In genomic region chr18:78362198-78362597, GRCh38 we compare ENCODE assay signal across 8 cellular contexts.
"Had no signal": no experiment of that assay in that cellular context is flagged by ENCODE, and none has a peak within 500 bp of the region (broad histone marks: within the 10 kb centered on the region; RNA-seq: fewer than 3 reads in every experiment).

No MANE protein-coding gene starts in this region.

- H3K36me3 ChIP-seq: HAP-1 had no signal

- H2AFZ ChIP-seq: GM23248 had no signal

- H3K9ac ChIP-seq: GM23248 had no signal

- H3K4me3 ChIP-seq: GM23248, HAP-1 had no signal

- ATAC-seq: HCT116, HepG2 had no signal

- DNase-seq: GM23248, GOT3, H7, HFFc6 had no signal

- H3K27ac ChIP-seq: GM23248, HL-60 had no signal

- H3K9me3 ChIP-seq: HAP-1 had no signal

- H3K4me1 ChIP-seq: HAP-1 had no signal
